Comparison of ENCODE assay signal across 18 cellular contexts in the genomic region with DNA sequence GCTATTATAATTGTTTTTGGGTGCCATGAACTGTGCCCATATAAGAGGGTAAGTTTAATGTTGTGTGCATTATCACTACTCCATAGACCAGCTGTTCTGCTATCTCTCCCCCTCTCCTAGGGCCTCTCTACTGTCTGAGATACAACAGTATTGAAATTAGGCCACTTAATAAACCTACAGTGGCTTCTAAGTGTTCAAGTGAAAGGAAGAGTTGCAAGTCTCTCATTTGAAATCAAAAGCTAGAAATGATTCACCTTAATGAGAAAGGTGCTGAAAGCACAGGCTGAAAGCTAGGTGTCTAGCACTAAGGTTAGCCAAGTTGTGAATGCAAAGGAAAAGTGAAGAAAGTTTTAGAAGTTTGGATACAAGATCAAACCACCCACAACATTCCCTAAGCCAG.
A peak's percentile ranks its signal among the peaks of the same experiment; 100 is the strongest.
DNase-seq lines count a peak whose midpoint lies in the region; ATAC-seq lines count a peak whose summit lies in the region.
"Had no signal": no experiment of that assay in that cellular context is flagged by ENCODE, and none has a peak within 500 bp of the region (broad histone marks: within the 10 kb centered on the region; RNA-seq: fewer than 3 reads in every experiment).

No MANE protein-coding gene starts in this region.

- no peaks in the 10 kb centered on the region for H3K27me3 Mint-ChIP-seq in activated CD4-positive, alpha-beta memory T cell treated with anti-CD3 and anti-CD28 coated beads for 36 hours
- no peaks in the 10 kb centered on the region for H3K27me3 Mint-ChIP-seq in activated CD4-positive, alpha-beta memory T cell treated with anti-CD3 and anti-CD28 coated beads, Interleukin-2, amount 10 ng/mL, durations not matched to agents 7 days and 5 days
- no peaks in the 10 kb centered on the region for H3K27me3 Mint-ChIP-seq in activated T-helper 17 cell treated with anti-CD3 and anti-CD28 coated beads, Interleukin-2, amount 50 U/mL, for 72 hours

- peaks cover 12% of the 10 kb centered on the region for H3K4me1 Mint-ChIP-seq in activated CD4-positive, alpha-beta memory T cell treated with anti-CD3 and anti-CD28 coated beads for 36 hours (ENCODE audit: low read depth)
- H3K4me1 Mint-ChIP-seq in activated CD4-positive, alpha-beta memory T cell treated with anti-CD3 and anti-CD28 coated beads, Interleukin-2, amount 10 ng/mL, durations not matched to agents 7 days and 5 days: no peaks in the 10 kb centered on the region
- H3K4me1 Mint-ChIP-seq in activated T-helper 17 cell treated with anti-CD3 and anti-CD28 coated beads, Interleukin-2, amount 50 U/mL, for 72 hours: peaks cover 4% of the 10 kb centered on the region
- H3K4me1 Mint-ChIP-seq: GM23338 had no signal

- H3K27ac Mint-ChIP-seq in activated CD4-positive, alpha-beta memory T cell treated with anti-CD3 and anti-CD28 coated beads for 36 hours: peak overlapping the region; percentile 9
- no peak overlapping the region for H3K27ac Mint-ChIP-seq in activated CD4-positive, alpha-beta memory T cell treated with anti-CD3 and anti-CD28 coated beads, Interleukin-2, amount 10 ng/mL, durations not matched to agents 7 days and 5 days
- H3K27ac Mint-ChIP-seq in activated T-helper 17 cell treated with anti-CD3 and anti-CD28 coated beads, Interleukin-2, amount 50 U/mL, for 72 hours: no peak overlapping the region
- H3K27ac Mint-ChIP-seq: GM23338; T-helper 2 cell treated with Interferon-gamma antibody and Interleukin-4, amounts not matched to agents 5 μg/mL and 100 μg/mL, for 36 hours had no signal

- no peak for DNase-seq in activated CD4-positive, alpha-beta memory T cell treated with anti-CD3 and anti-CD28 coated beads for 36 hours
- DNase-seq in activated CD4-positive, alpha-beta memory T cell treated with anti-CD3 and anti-CD28 coated beads, Interleukin-2, amount 10 ng/mL, durations not matched to agents 7 days and 5 days: no peak
- DNase-seq in GM19240 (ENCODE audit: insufficient read length, low spot score): no peak
- DNase-seq: CD8-positive, alpha-beta T cell; KG1; NCI-H1436; NCI-H2029 treated with DMSO at 0.1 percent for 48 hours; NCI-H2171 treated with DMSO at 0.1 percent for 48 hours; NCI-H82 had no signal

- H3K9me3 Mint-ChIP-seq in activated CD4-positive, alpha-beta memory T cell treated with anti-CD3 and anti-CD28 coated beads for 36 hours: peaks cover 4% of the 10 kb centered on the region
- peaks cover 5% of the 10 kb centered on the region for H3K9me3 Mint-ChIP-seq in activated CD4-positive, alpha-beta memory T cell treated with anti-CD3 and anti-CD28 coated beads, Interleukin-2, amount 10 ng/mL, durations not matched to agents 7 days and 5 days
- H3K9me3 Mint-ChIP-seq in activated T-helper 17 cell treated with anti-CD3 and anti-CD28 coated beads, Interleukin-2, amount 50 U/mL, for 72 hours: no peaks in the 10 kb centered on the region

- intact Hi-C loops in activated CD4-positive, alpha-beta memory T cell treated with anti-CD3 and anti-CD28 coated beads for 36 hours (cut with micrococcal nuclease): no loop called here

- CTCF ChIA-PET in activated CD4-positive, alpha-beta memory T cell treated with anti-CD3 and anti-CD28 coated beads for 36 hours (lab: Charles Lee): no interaction called here
- CTCF ChIA-PET in activated CD4-positive, alpha-beta memory T cell treated with anti-CD3 and anti-CD28 coated beads, Interleukin-2, amount 10 ng/mL, durations not matched to agents 7 days and 5 days (lab: Charles Lee): no interaction called here

- POLR2A ChIA-PET in activated CD4-positive, alpha-beta memory T cell treated with anti-CD3 and anti-CD28 coated beads for 36 hours (lab: Charles Lee): no interaction called here
- POLR2A ChIA-PET in activated CD4-positive, alpha-beta memory T cell treated with anti-CD3 and anti-CD28 coated beads, Interleukin-2, amount 10 ng/mL, durations not matched to agents 7 days and 5 days (lab: Charles Lee): no interaction called here

- ATAC-seq in GM21381 (IDR thresholded peaks at IDR 0.05; ENCODE audit: unreplicated experiment) (peak; percentile 57), HG02981 (IDR thresholded peaks at IDR 0.05; ENCODE audit: unreplicated experiment) (peak; percentile 61), GM18909 (IDR thresholded peaks at IDR 0.05; ENCODE audit: poor library complexity, unreplicated experiment) (no peak), GM19324 (IDR thresholded peaks at IDR 0.05; ENCODE audit: low FRiP score, unreplicated experiment) (no peak)
- ATAC-seq in activated T-helper 17 cell treated with anti-CD3 and anti-CD28 coated beads, Interleukin-2, amount 50 U/mL, for 72 hours (replicated peaks): peak; percentile 32
- ATAC-seq: CD8-positive, alpha-beta T cell; GM23338; HCT116; HepG2 had no signal

- no peak overlapping the region for H3K4me3 Mint-ChIP-seq in activated CD4-positive, alpha-beta memory T cell treated with anti-CD3 and anti-CD28 coated beads for 36 hours
- H3K4me3 Mint-ChIP-seq in activated CD4-positive, alpha-beta memory T cell treated with anti-CD3 and anti-CD28 coated beads, Interleukin-2, amount 10 ng/mL, durations not matched to agents 7 days and 5 days: no peak overlapping the region
- H3K4me3 Mint-ChIP-seq in activated T-helper 17 cell treated with anti-CD3 and anti-CD28 coated beads, Interleukin-2, amount 50 U/mL, for 72 hours: no peak overlapping the region
- H3K4me3 Mint-ChIP-seq: CD8-positive, alpha-beta T cell; GM23338; T-helper 2 cell treated with Interferon-gamma antibody and Interleukin-4, amounts not matched to agents 5 μg/mL and 100 μg/mL, for 36 hours had no signal

- H3K36me3 Mint-ChIP-seq in activated CD4-positive, alpha-beta memory T cell treated with anti-CD3 and anti-CD28 coated beads for 36 hours: peaks cover 15% of the 10 kb centered on the region
- peaks cover 4% of the 10 kb centered on the region for H3K36me3 Mint-ChIP-seq in activated CD4-positive, alpha-beta memory T cell treated with anti-CD3 and anti-CD28 coated beads, Interleukin-2, amount 10 ng/mL, durations not matched to agents 7 days and 5 days (ENCODE audit: low read depth)
- peaks cover 10% of the 10 kb centered on the region for H3K36me3 Mint-ChIP-seq in activated T-helper 17 cell treated with anti-CD3 and anti-CD28 coated beads, Interleukin-2, amount 50 U/mL, for 72 hours (ENCODE audit: low read depth)

Comparison
In these comparisons a context has a peak if more than half of its experiments do, and no peak if none do; other contexts are left out.
1. ATAC-seq: peak in GM21381 (single experiment), HG02981 (single experiment) and activated T-helper 17 cell treated with anti-CD3 and anti-CD28 coated beads, Interleukin-2, amount 50 U/mL, for 72 hours (single experiment); none in GM18909 (single experiment) and GM19324 (single experiment).